In the genomic region with DNA sequence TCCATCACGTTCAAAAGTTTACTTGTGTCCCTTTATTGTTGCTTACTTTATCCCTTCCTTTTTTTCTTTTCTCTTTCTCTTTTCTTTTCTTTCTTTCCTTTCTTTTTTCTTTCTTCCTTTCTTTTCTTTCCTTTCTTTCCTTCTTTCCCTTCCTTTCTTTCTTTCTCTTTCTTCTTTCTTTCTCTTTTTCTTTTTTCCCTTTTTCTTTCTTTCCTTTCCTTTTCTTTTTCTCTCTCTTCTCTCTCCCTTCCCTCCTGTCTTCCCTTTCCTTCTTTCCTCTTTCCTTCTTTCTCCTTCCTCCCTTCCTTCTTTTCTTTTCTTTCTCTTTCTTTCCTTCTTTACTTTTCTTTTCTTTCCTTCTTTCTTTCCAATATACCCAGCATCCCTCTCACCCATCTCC, we compare ENCODE assay signal across 1 cellular context.
TF ChIP-seq lines count a peak whose summit lies in the region.

No MANE protein-coding gene starts in this region.

TF ChIP-seq in WTC11, 78 proteins besides CTCF, POLR2A, EP300 and RAD21 (continued from another document):
- TF ChIP-seq PRDM15 (CRISPR knock-in tag; IDR thresholded peaks at IDR 0.05) (no peak), ZNF512 (CRISPR knock-in tag; IDR thresholded peaks at IDR 0.05; ENCODE audit: borderline replicate concordance) (peak; percentile 74; the same call in 1 of the 2 replicates)
- TF ChIP-seq, protein P1, sequence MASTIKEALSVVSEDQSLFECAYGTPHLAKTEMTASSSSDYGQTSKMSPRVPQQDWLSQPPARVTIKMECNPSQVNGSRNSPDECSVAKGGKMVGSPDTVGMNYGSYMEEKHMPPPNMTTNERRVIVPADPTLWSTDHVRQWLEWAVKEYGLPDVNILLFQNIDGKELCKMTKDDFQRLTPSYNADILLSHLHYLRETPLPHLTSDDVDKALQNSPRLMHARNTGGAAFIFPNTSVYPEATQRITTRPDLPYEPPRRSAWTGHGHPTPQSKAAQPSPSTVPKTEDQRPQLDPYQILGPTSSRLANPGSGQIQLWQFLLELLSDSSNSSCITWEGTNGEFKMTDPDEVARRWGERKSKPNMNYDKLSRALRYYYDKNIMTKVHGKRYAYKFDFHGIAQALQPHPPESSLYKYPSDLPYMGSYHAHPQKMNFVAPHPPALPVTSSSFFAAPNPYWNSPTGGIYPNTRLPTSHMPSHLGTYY (CRISPR knock-in tag; IDR thresholded peaks at IDR 0.05) = no peak
